Comparison of ENCODE assay signal across 2 cellular contexts in genomic region chr7:2841907-2842306, GRCh38.
TF ChIP-seq lines count a peak whose summit lies in the region.

No MANE protein-coding gene starts in this region.

TF ChIP-seq in HEK293, 187 proteins besides CTCF, POLR2A, EP300 and RAD21 (continued from another document):
- TF ChIP-seq ZNF366 (tag by site-specific recombination; conservative IDR thresholded peaks at IDR 0.05) = peak; percentile 88

TF ChIP-seq in K562, 482 proteins besides CTCF, POLR2A, EP300 and RAD21 (continued from another document):
- TF ChIP-seq ZNF512 (tag; IDR thresholded peaks at IDR 0.05) = peak; percentile 70
- TF ChIP-seq HBP1 (CRISPR knock-in tag; IDR thresholded peaks at IDR 0.05) = 0 out of 2 replicates have a peak, but pooled peaks have one; percentile 53
- no peak for TF ChIP-seq GTF2B (IDR thresholded peaks at IDR 0.05; ENCODE audit: extremely low read depth, insufficient read length)
- TF ChIP-seq GATAD2A (IDR thresholded peaks at IDR 0.05) = 0 out of 2 replicates have a peak, but pooled peaks have one; percentile 38
- no peak for TF ChIP-seq FOXK1 (CRISPR knock-in tag; IDR thresholded peaks at IDR 0.05; ENCODE audit: borderline replicate concordance)
- TF ChIP-seq THRB (CRISPR knock-in tag; conservative IDR thresholded peaks at IDR 0.05) = peak; percentile 70; the same call in 1 of the 2 replicates
- TF ChIP-seq ARHGAP35 (IDR thresholded peaks at IDR 0.05; ENCODE audit: partially characterized antibody) = peak; percentile 34
- peak; percentile 68; the same call in 1 of the 2 replicates for TF ChIP-seq ELF4 (CRISPR knock-in tag; IDR thresholded peaks at IDR 0.05)
- no peak for TF ChIP-seq ELF1 (tag; IDR thresholded peaks at IDR 0.05)
